Comparison of ENCODE assay signal across 10 cellular contexts in the genomic region with DNA sequence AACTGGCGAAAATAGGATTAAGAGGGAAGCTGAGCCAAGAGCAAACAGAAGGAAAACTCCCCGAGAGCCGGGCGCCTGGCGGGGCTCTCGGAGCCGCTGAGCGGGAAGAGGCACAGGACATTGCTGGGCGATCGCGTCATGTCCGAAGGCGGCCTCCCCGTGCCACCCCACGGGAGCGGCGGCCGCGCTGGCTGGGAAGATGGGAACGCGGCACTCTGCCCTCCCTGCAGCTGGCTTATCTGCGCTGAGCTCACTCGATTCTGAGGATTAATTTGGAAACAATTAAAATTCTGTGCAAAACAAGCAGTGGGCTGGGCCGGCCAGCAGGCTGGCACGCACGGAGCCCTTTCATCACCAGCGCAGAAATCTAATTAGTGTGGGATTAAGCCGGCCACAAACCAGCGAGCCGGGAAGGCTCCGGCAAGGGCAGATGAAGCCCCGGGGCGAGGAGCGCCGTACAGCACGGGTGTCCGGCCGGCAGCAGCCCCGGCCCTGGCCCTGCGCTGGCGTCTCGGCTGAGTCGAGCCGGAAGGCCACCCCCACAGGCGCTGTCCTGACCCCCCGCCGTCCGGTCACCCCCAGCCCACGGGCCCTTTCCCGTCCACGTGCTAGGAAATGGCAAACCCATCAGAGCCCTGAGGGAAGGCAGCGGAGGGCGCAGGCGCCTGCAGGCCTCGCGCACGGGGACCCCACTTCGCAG. TPM values are rescaled to one million over a fixed set of nuclear protein-coding genes. Genes with fewer than 3 reads are reported as not detected.
A peak's percentile ranks its signal among the peaks of the same experiment; 100 is the strongest.
DNase-seq lines count a peak whose midpoint lies in the region; ATAC-seq and TF ChIP-seq lines count a peak whose summit lies in the region.
"Had no signal": no experiment of that assay in that cellular context is flagged by ENCODE, and none has a peak within 500 bp of the region (broad histone marks: within the 10 kb centered on the region; RNA-seq: fewer than 3 reads in every experiment).

No MANE protein-coding gene starts in this region.

- H3K4me3 ChIP-seq in AG10803 (ENCODE audit: low read length), result peak overlapping the region; percentile 31
- H3K4me3 ChIP-seq in esophagus squamous epithelium, result peak overlapping the region in 3 of 4 donors; percentile 13 to 53 (median 32)
- no peak overlapping the region for H3K4me3 ChIP-seq in neuronal stem cell (ENCODE audit: low read length in 2 of 2)

- TF ChIP-seq CTCF in AG10803 (conservative IDR thresholded peaks at IDR 0.05; ENCODE audit: low read length), result no peak
- no peak for TF ChIP-seq CTCF in esophagus squamous epithelium (IDR thresholded peaks at IDR 0.05)
- TF ChIP-seq CTCF in mesothelial cell of epicardium (IDR thresholded peaks at IDR 0.05; ENCODE audit: unreplicated experiment), result no peak

- H3K14ac ChIP-seq in neuronal stem cell (ENCODE audit: low read length), result peak overlapping the region; percentile 56

- H3K9me3 ChIP-seq in esophagus squamous epithelium, result no peaks in the 10 kb centered on the region
- H3K9me3 ChIP-seq in neuronal stem cell (replicated peaks in 1 of 2; ENCODE audit: control insufficient read depth in 2 of 2, insufficient read depth in 1 of 2, low read depth in 1 of 2, low read length in 2 of 2), result peaks cover 0 to 3% of the 10 kb centered on the region in 2 donors
- H3K9me3 ChIP-seq: spleen had no signal

- H3K27ac ChIP-seq in esophagus squamous epithelium, result peak overlapping the region in 3 of 4 donors; percentile 5 to 66 (median 65)
- H3K27ac ChIP-seq in neuronal stem cell (replicated peaks; ENCODE audit: low read length), result peak overlapping the region; percentile 85

- intact Hi-C loops in esophagus squamous epithelium (cut with DNase I), result no loop called here

- H3K4ac ChIP-seq in neuronal stem cell (ENCODE audit: low read length), result no peak overlapping the region

- H3K4me1 Mint-ChIP-seq in mesothelial cell of epicardium, result peaks cover 19% of the 10 kb centered on the region

- 30 to 31% methylated on average over 28 to 32 of the region's 58 CpGs for WGBS in esophagus squamous epithelium, 2 donors
- WGBS in neuronal stem cell (ENCODE audit: extremely low coverage in 2 of 2, insufficient read length in 2 of 2, insufficient replicate concordance in 1 of 2), 2 donors, result no CpG with 5 or more reads among the region's 58 CpGs

- peak overlapping the region; percentile 94 for H2BK120ac ChIP-seq in neuronal stem cell (ENCODE audit: low read depth, low read length)

- peaks cover 0 to 69% (median 0%) of the 10 kb centered on the region in 4 donors for H3K27me3 ChIP-seq in esophagus squamous epithelium
- H3K27me3 ChIP-seq in neuronal stem cell (ENCODE audit: control insufficient read depth in 3 of 3, insufficient read depth in 3 of 3, low read depth in 1 of 3, low read length in 3 of 3), result peaks cover 0 to 40% (median 0%) of the 10 kb centered on the region in 3 experiments

- H2AFZ ChIP-seq in neuronal stem cell (ENCODE audit: low read length), result peak overlapping the region; percentile 29

- H3K36me3 Mint-ChIP-seq in mesothelial cell of epicardium, result no peaks in the 10 kb centered on the region

- H2BK15ac ChIP-seq in neuronal stem cell (ENCODE audit: low read length), result peak overlapping the region; percentile 65

- H3K27me3 Mint-ChIP-seq in mesothelial cell of epicardium (ENCODE audit: low read depth), result peaks cover 1% of the 10 kb centered on the region

- H2BK12ac ChIP-seq in neuronal stem cell (ENCODE audit: low read length), result no peak overlapping the region

- no peak overlapping the region for H3K9ac ChIP-seq in neuronal stem cell (ENCODE audit: low read depth, low read length, poor library complexity)

- no peaks in the 10 kb centered on the region for H3K9me3 Mint-ChIP-seq in mesothelial cell of epicardium

- no peaks in the 10 kb centered on the region for H3K79me1 ChIP-seq in neuronal stem cell (ENCODE audit: low read depth, low read length)

- H3K4me2 ChIP-seq in neuronal stem cell (ENCODE audit: insufficient read depth, low read length, poor library complexity, severe bottlenecking), result peak overlapping the region; percentile 37

- H3K18ac ChIP-seq in neuronal stem cell (ENCODE audit: low read length), result peak overlapping the region; percentile 97

- no peak for TF ChIP-seq POLR2A in esophagus squamous epithelium (IDR thresholded peaks at IDR 0.05)

- no peak for ATAC-seq in GM18868 (IDR thresholded peaks at IDR 0.05; ENCODE audit: unreplicated experiment)
- ATAC-seq in HG02840 (IDR thresholded peaks at IDR 0.05; ENCODE audit: low FRiP score, unreplicated experiment), result no peak

- H2AK5ac ChIP-seq in neuronal stem cell (ENCODE audit: low read depth, low read length), result peak overlapping the region; percentile 97

- no peak overlapping the region for H3K23ac ChIP-seq in neuronal stem cell (ENCODE audit: low read depth, low read length, poor library complexity)

- DNase-seq in AG10803 (ENCODE audit: low read depth) (peak; percentile 69), NCI-H69 (lab: John Stamatoyannopoulos, UW) (peak; percentile 66), esophagus squamous epithelium (lab: John Stamatoyannopoulos, UW) (no peak), neuronal stem cell (ENCODE audit: low spot score) (peak; percentile 76), mesothelial cell of epicardium (ENCODE audit: low spot score in 2 of 2, unreplicated experiment in 2 of 2) (no peak), ureter (ENCODE audit: low spot score) (no peak)
- DNase-seq: DMS53, spleen had no signal

- no peak overlapping the region for H4K8ac ChIP-seq in neuronal stem cell (ENCODE audit: low read depth, low read length)

- H3K4me3 Mint-ChIP-seq in mesothelial cell of epicardium, result no peak overlapping the region

- no peak overlapping the region for H4K91ac ChIP-seq in neuronal stem cell (ENCODE audit: low read depth, low read length, poor library complexity)

- no peak overlapping the region for H3K27ac Mint-ChIP-seq in mesothelial cell of epicardium

- H2BK5ac ChIP-seq in neuronal stem cell (ENCODE audit: low read length), result peak overlapping the region; percentile 85

- no peaks in the 10 kb centered on the region for H3K36me3 ChIP-seq in esophagus squamous epithelium
- no peaks in the 10 kb centered on the region for H3K36me3 ChIP-seq in neuronal stem cell (replicated peaks in 1 of 2; ENCODE audit: control insufficient read depth in 2 of 2, insufficient read depth in 2 of 2, low read length in 2 of 2)
- H3K36me3 ChIP-seq: spleen had no signal

- H3K4me1 ChIP-seq in esophagus squamous epithelium, result peaks cover 0 to 16% (median 8%) of the 10 kb centered on the region in 3 donors
- peaks cover 12 to 37% of the 10 kb centered on the region in 2 donors for H3K4me1 ChIP-seq in neuronal stem cell (ENCODE audit: control insufficient read depth in 2 of 2, insufficient read depth in 1 of 2, low read depth in 1 of 2, low read length in 2 of 2)

RNA-seq across cellular contexts. Expression of a gene that starts 37.8 kb away (rescaled TPM):
- total RNA-seq in esophagus squamous epithelium, result under 1 TPM in 3 of 4 donors, not detected in 1; 0.08 to 0.19 (median 0.09) TPM
- polyA plus RNA-seq in neuronal stem cell (2013, experiment 1 of 2), result 5.1 TPM
- 5.2 TPM for polyA plus RNA-seq in neuronal stem cell (2013, experiment 2 of 2)
- 4.7 to 6.0 TPM (median 5.1 TPM) in 3 replicates for total RNA-seq in mesothelial cell of epicardium
- 0.73 TPM for total RNA-seq in ureter

RNA-seq across cellular contexts. Expression of a gene that starts 48.6 kb away (rescaled TPM):
- total RNA-seq in esophagus squamous epithelium (10 to 100 TPM; 13.3 to 34.4 (median 23.8) TPM), mesothelial cell of epicardium (33.1 to 38.1 TPM (median 37.4 TPM) in 3 replicates), ureter (32.1 TPM)
- 6.9 TPM for polyA plus RNA-seq in neuronal stem cell (2013, experiment 1 of 2)
- polyA plus RNA-seq in neuronal stem cell (2013, experiment 2 of 2), result 6.7 TPM

RNA-seq across cellular contexts. Expression of a gene that starts 53.2 kb away (rescaled TPM):
- total RNA-seq in esophagus squamous epithelium, result not detected
- polyA plus RNA-seq in neuronal stem cell (2013, experiment 1 of 2), result not detected
- not detected for polyA plus RNA-seq in neuronal stem cell (2013, experiment 2 of 2)
- not detected in 3 replicates for total RNA-seq in mesothelial cell of epicardium
- total RNA-seq in ureter, result 0.47 TPM
- total RNA-seq: spleen had no signal
- polyA plus RNA-seq: spleen had no signal

Comparison
In these comparisons a context has a peak if more than half of its experiments do, and no peak if none do; other contexts are left out.
1. DNase-seq: peak in AG10803 (single experiment), NCI-H69 (single experiment) and neuronal stem cell (single experiment); none in esophagus squamous epithelium (single experiment), mesothelial cell of epicardium (0 of 2) and ureter (single experiment).
2. H3K4me3 ChIP-seq: peak in AG10803 (single experiment) and esophagus squamous epithelium (3 of 4); none in neuronal stem cell (0 of 2).